Comparison of ENCODE assay signal across 19 cellular contexts in genomic region chr9:132168347-132168746, GRCh38. TPM values are rescaled to one million over a fixed set of nuclear protein-coding genes. Genes with fewer than 3 reads are reported as not detected.
DNase-seq lines count a peak whose midpoint lies in the region; ATAC-seq and TF ChIP-seq lines count a peak whose summit lies in the region.
"Had no signal": no experiment of that assay in that cellular context is flagged by ENCODE, and none has a peak within 500 bp of the region (broad histone marks: within the 10 kb centered on the region; RNA-seq: fewer than 3 reads in every experiment).

No MANE protein-coding gene starts in this region.

- no peak for TF ChIP-seq CTCF in left ventricle myocardium inferior (IDR thresholded peaks at IDR 0.05; ENCODE audit: borderline replicate concordance)
- TF ChIP-seq CTCF in WTC11 (IDR thresholded peaks at IDR 0.05): no peak
- no peak for TF ChIP-seq CTCF in testis (IDR thresholded peaks at IDR 0.05)
- no peak for TF ChIP-seq CTCF in Peyer's patch (IDR thresholded peaks at IDR 0.05)

- H3K36me3 ChIP-seq in left ventricle myocardium inferior (no peaks in the 10 kb centered on the region), testis (ENCODE audit: low read depth, missing control alignments) (no peaks in the 10 kb centered on the region), Peyer's patch (no peaks in the 10 kb centered on the region)
- H3K36me3 ChIP-seq: left lung, thoracic aorta had no signal

- H3K4me3 Mint-ChIP-seq in WTC11: no peak overlapping the region
- H3K4me3 Mint-ChIP-seq: activated CD4-positive, alpha-beta memory T cell treated with anti-CD3 and anti-CD28 coated beads, Interleukin-2, amount 10 ng/mL, durations not matched to agents 7 days and 5 days; naive thymus-derived CD8-positive, alpha-beta T cell had no signal

- 32 to 41% methylated on average over 6 to 8 of the region's 8 CpGs for WGBS in testis, 2 donors

- DNase-seq in Right ventricle myocardium inferior (ENCODE audit: missing footprints) (peak; percentile 30), left ventricle myocardium inferior (no peak), WTC11 (ENCODE audit: low spot score) (no peak), left cardiac atrium (peak; percentile 68), testis (peak; percentile 86), NK-92 (lab: John Stamatoyannopoulos, UW; ENCODE audit: unreplicated experiment) (no peak), Peyer's patch (no peak)
- no peak for DNase-seq in activated CD8-positive, alpha-beta memory T cell treated with anti-CD3 and anti-CD28 coated beads for 24 hours
- DNase-seq: ACHN; activated CD4-positive, alpha-beta memory T cell treated with anti-CD3 and anti-CD28 coated beads, Interleukin-2, amount 10 ng/mL, durations not matched to agents 7 days and 5 days; dermis blood vessel endothelial cell; GF-D8; naive thymus-derived CD8-positive, alpha-beta T cell; NCI-H187 treated with DMSO at 0.1 percent for 48 hours; NK-92 treated with Interleukin-12 subunit alpha and Interleukin-12 subunit beta, amount 100 ng/mL, for 24 hours; stimulated activated CD4-positive, alpha-beta T cell treated with anti-CD3 and anti-CD28 coated beads, Interleukin-1b, Interleukin-23, amount 100 ng/mL, for 48 hours had no signal

- H3K36me3 Mint-ChIP-seq in WTC11: no peaks in the 10 kb centered on the region

- H3K4me1 ChIP-seq in left ventricle myocardium inferior (peaks cover 22% of the 10 kb centered on the region), testis (peaks cover 22% of the 10 kb centered on the region), Peyer's patch (peaks cover 0 to 16% (median 1%) of the 10 kb centered on the region in 4 donors)

- no peak overlapping the region for H3K27ac ChIP-seq in left ventricle myocardium inferior (replicated peaks)
- no peak overlapping the region for H3K27ac ChIP-seq in testis
- no peak overlapping the region for H3K27ac ChIP-seq in Peyer's patch
- H3K27ac ChIP-seq: left lung, thoracic aorta had no signal

- H3K9me3 ChIP-seq in left ventricle myocardium inferior (replicated peaks) (no peaks in the 10 kb centered on the region), testis (no peaks in the 10 kb centered on the region), Peyer's patch (no peaks in the 10 kb centered on the region)
- H3K9me3 ChIP-seq: left lung, thoracic aorta had no signal

- POLR2A ChIA-PET in WTC11 (lab: Charles Lee): no interaction called here

- intact Hi-C loops in Right ventricle myocardium inferior (cut with DNase I): no loop called here
- intact Hi-C loops in left ventricle myocardium inferior (cut with micrococcal nuclease): no loop called here
- intact Hi-C loops in left cardiac atrium (cut with DNase I): loop anchor here in 1 of 2 donors (2.0 kb wide), 1 partner anchor 68 kb away; no protein-coding TSS in a partner anchor
- intact Hi-C loops in testis (cut with DNase I; ENCODE audit: low total_unique reads): no loop called here

- H3K27me3 ChIP-seq in left ventricle myocardium inferior (ENCODE audit: low read depth) (peaks cover 84% of the 10 kb centered on the region), testis (no peaks in the 10 kb centered on the region), Peyer's patch (peaks cover 0 to 10% of the 10 kb centered on the region in 2 donors)

- peaks cover 36% of the 10 kb centered on the region for H3K27me3 Mint-ChIP-seq in WTC11 (ENCODE audit: low read depth)

- no peaks in the 10 kb centered on the region for H3K9me3 Mint-ChIP-seq in WTC11
- H3K9me3 Mint-ChIP-seq: activated CD4-positive, alpha-beta memory T cell treated with anti-CD3 and anti-CD28 coated beads, Interleukin-2, amount 10 ng/mL, durations not matched to agents 7 days and 5 days; naive thymus-derived CD8-positive, alpha-beta T cell had no signal

- ATAC-seq in Right ventricle myocardium inferior (peak; percentile 6), WTC11 (no peak), left cardiac atrium (peak; percentile 71 to 75)
- ATAC-seq: esophagus mucosa; left lung; naive thymus-derived CD8-positive, alpha-beta T cell had no signal

- peaks cover 25% of the 10 kb centered on the region for H3K4me1 Mint-ChIP-seq in WTC11

- CTCF ChIA-PET in WTC11 (lab: Charles Lee): interaction anchor here (0.8 to 9.4 kb wide), 15 partner anchors 11 to 360 kb away, joined by 3 to 343 read pairs (median 5); no protein-coding TSS in a partner anchor

- no peak overlapping the region for H3K27ac Mint-ChIP-seq in WTC11
- H3K27ac Mint-ChIP-seq: activated CD4-positive, alpha-beta memory T cell treated with anti-CD3 and anti-CD28 coated beads, Interleukin-2, amount 10 ng/mL, durations not matched to agents 7 days and 5 days; naive thymus-derived CD8-positive, alpha-beta T cell had no signal

- TF ChIP-seq POLR2A in testis (IDR thresholded peaks at IDR 0.05) (no peak), Peyer's patch (IDR thresholded peaks at IDR 0.05) (no peak)

- no peak overlapping the region for H3K4me3 ChIP-seq in left ventricle myocardium inferior
- H3K4me3 ChIP-seq in testis: no peak overlapping the region
- no peak overlapping the region for H3K4me3 ChIP-seq in Peyer's patch
- H3K4me3 ChIP-seq: left lung, thoracic aorta had no signal

TF ChIP-seq in WTC11, 78 proteins besides CTCF, POLR2A, EP300 and RAD21:
- TF ChIP-seq, protein P1, sequence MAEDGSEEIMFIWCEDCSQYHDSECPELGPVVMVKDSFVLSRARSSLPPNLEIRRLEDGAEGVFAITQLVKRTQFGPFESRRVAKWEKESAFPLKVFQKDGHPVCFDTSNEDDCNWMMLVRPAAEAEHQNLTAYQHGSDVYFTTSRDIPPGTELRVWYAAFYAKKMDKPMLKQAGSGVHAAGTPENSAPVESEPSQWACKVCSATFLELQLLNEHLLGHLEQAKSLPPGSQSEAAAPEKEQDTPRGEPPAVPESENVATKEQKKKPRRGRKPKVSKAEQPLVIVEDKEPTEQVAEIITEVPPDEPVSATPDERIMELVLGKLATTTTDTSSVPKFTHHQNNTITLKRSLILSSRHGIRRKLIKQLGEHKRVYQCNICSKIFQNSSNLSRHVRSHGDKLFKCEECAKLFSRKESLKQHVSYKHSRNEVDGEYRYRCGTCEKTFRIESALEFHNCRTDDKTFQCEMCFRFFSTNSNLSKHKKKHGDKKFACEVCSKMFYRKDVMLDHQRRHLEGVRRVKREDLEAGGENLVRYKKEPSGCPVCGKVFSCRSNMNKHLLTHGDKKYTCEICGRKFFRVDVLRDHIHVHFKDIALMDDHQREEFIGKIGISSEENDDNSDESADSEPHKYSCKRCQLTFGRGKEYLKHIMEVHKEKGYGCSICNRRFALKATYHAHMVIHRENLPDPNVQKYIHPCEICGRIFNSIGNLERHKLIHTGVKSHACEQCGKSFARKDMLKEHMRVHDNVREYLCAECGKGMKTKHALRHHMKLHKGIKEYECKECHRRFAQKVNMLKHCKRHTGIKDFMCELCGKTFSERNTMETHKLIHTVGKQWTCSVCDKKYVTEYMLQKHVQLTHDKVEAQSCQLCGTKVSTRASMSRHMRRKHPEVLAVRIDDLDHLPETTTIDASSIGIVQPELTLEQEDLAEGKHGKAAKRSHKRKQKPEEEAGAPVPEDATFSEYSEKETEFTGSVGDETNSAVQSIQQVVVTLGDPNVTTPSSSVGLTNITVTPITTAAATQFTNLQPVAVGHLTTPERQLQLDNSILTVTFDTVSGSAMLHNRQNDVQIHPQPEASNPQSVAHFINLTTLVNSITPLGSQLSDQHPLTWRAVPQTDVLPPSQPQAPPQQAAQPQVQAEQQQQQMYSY (CRISPR knock-in tag; IDR thresholded peaks at IDR 0.05): 0 out of 2 replicates have a peak, but pooled peaks have one; percentile 24
- TF ChIP-seq, protein P2, sequence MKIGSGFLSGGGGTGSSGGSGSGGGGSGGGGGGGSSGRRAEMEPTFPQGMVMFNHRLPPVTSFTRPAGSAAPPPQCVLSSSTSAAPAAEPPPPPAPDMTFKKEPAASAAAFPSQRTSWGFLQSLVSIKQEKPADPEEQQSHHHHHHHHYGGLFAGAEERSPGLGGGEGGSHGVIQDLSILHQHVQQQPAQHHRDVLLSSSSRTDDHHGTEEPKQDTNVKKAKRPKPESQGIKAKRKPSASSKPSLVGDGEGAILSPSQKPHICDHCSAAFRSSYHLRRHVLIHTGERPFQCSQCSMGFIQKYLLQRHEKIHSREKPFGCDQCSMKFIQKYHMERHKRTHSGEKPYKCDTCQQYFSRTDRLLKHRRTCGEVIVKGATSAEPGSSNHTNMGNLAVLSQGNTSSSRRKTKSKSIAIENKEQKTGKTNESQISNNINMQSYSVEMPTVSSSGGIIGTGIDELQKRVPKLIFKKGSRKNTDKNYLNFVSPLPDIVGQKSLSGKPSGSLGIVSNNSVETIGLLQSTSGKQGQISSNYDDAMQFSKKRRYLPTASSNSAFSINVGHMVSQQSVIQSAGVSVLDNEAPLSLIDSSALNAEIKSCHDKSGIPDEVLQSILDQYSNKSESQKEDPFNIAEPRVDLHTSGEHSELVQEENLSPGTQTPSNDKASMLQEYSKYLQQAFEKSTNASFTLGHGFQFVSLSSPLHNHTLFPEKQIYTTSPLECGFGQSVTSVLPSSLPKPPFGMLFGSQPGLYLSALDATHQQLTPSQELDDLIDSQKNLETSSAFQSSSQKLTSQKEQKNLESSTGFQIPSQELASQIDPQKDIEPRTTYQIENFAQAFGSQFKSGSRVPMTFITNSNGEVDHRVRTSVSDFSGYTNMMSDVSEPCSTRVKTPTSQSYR (CRISPR knock-in tag; IDR thresholded peaks at IDR 0.05): no peak

RNA-seq across cellular contexts. Expression of gene NTNG2, which starts 6.5 kb away (rescaled TPM):
- total RNA-seq in Right ventricle myocardium inferior: 1.4 TPM
- 1.9 TPM for total RNA-seq in left ventricle myocardium inferior
- 3.1 to 4.2 TPM (median 3.3 TPM) in 3 replicates for total RNA-seq in WTC11 (2021)
- total RNA-seq in left cardiac atrium: 1 to 10 TPM; 5.0 to 6.5 TPM
- total RNA-seq in testis: 10 to 100 TPM; 23.7 to 29.0 TPM
- polyA plus RNA-seq in testis (ENCODE audit: insufficient read depth, low read depth, low replicate concordance): 3.3 TPM
- 1 to 10 TPM in 2 of 4 donors, under 1 TPM in 2; 0.18 to 9.1 (median 1.0) TPM for total RNA-seq in Peyer's patch
- total RNA-seq: dermis blood vessel endothelial cell had no signal

Comparison
In these comparisons a context has a peak if more than half of its experiments do, and no peak if none do; other contexts are left out.
1. DNase-seq: peak in Right ventricle myocardium inferior (single experiment), left cardiac atrium (single experiment) and testis (single experiment); none in left ventricle myocardium inferior (single experiment), WTC11 (single experiment), NK-92 (single experiment), activated CD8-positive, alpha-beta memory T cell treated with anti-CD3 and anti-CD28 coated beads for 24 hours (single experiment) and Peyer's patch (0 of 3).